15 cellular contexts compared by ENCODE assay signal in the genomic region with DNA sequence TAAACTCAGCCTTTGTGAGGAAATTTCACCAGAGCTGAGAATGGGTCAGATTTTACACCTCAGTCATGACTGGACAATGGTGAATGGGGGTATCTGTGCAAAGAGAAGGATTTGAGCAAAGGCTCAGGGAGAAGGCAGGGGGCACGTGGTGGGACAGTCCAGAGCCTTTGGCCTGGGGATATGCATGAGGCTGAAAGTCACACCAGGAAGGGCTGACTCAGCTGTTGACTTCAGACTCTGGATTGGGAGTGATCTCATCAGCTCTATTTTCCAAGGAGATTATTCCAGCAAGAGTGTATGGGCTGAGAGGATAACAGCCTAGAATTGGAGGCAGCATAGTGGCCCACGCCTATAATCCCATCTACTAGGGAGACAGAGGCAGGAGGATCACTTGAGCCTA. TPM values are rescaled to one million over a fixed set of nuclear protein-coding genes. Genes with fewer than 3 reads are reported as not detected.
A peak's percentile ranks its signal among the peaks of the same experiment; 100 is the strongest.
DNase-seq lines count a peak whose midpoint lies in the region; ATAC-seq, FAIRE-seq and TF ChIP-seq lines count a peak whose summit lies in the region.
"Had no signal": no experiment of that assay in that cellular context is flagged by ENCODE, and none has a peak within 500 bp of the region (broad histone marks: within the 10 kb centered on the region; RNA-seq: fewer than 3 reads in every experiment).

No MANE protein-coding gene starts in this region.

- H3K4me3 ChIP-seq in breast epithelium (no peak overlapping the region), heart right ventricle (no peak overlapping the region)
- H3K4me3 ChIP-seq: upper lobe of left lung had no signal

- no TSS peak for BruUV-seq in MCF 10A (replicated peaks; lab: Mats Ljungman, UMichigan)

- ATAC-seq in heart right ventricle, result peak in 7 of 8 donors; percentile 33 to 78 (median 56)
- no peak for ATAC-seq in activated CD4-positive, alpha-beta T cell treated with anti-CD3 and anti-CD28 coated beads for 36 hours

- no peak overlapping the region for H3K27ac Mint-ChIP-seq in MCF 10A (ENCODE audit: low read depth, unreplicated experiment)
- H3K27ac Mint-ChIP-seq in activated CD4-positive, alpha-beta T cell treated with anti-CD3 and anti-CD28 coated beads for 36 hours, result no peak overlapping the region

- TF ChIP-seq CTCF in MCF 10A (IDR thresholded peaks at IDR 0.05; ENCODE audit: unreplicated experiment) (no peak), breast epithelium (IDR thresholded peaks at IDR 0.05) (no peak), heart right ventricle (IDR thresholded peaks at IDR 0.05) (no peak)

- no peaks in the 10 kb centered on the region for H3K9me3 Mint-ChIP-seq in MCF 10A (ENCODE audit: unreplicated experiment)
- no peaks in the 10 kb centered on the region for H3K9me3 Mint-ChIP-seq in activated CD4-positive, alpha-beta T cell treated with anti-CD3 and anti-CD28 coated beads for 36 hours (ENCODE audit: low read depth)

- H3K9me3 ChIP-seq in breast epithelium (no peaks in the 10 kb centered on the region), heart right ventricle (peaks cover 0 to 15% (median 3%) of the 10 kb centered on the region in 11 donors)
- H3K9me3 ChIP-seq: Caco-2, upper lobe of left lung had no signal

- peaks cover 6% of the 10 kb centered on the region for H3K27me3 Mint-ChIP-seq in MCF 10A (ENCODE audit: insufficient read depth, unreplicated experiment)
- H3K27me3 Mint-ChIP-seq in activated CD4-positive, alpha-beta T cell treated with anti-CD3 and anti-CD28 coated beads for 36 hours, result peaks cover 2% of the 10 kb centered on the region

- intact Hi-C loops in MCF 10A (cut with micrococcal nuclease) (no loop called here), breast epithelium (cut with DNase I; ENCODE audit: low total_unique reads) (loop anchor here (2.0 kb wide), 1 partner anchor 53 kb away; no protein-coding TSS in a partner anchor), heart right ventricle (cut with DNase I) (no loop called here)
- intact Hi-C loops in activated CD4-positive, alpha-beta T cell treated with anti-CD3 and anti-CD28 coated beads for 36 hours (cut with DNase I, micrococcal nuclease), result no loop called here

- H3K4me1 ChIP-seq in breast epithelium, result no peaks in the 10 kb centered on the region
- H3K4me1 ChIP-seq in heart right ventricle, result peaks cover 0 to 39% (median 6%) of the 10 kb centered on the region in 9 donors
- H3K4me1 ChIP-seq: Caco-2 had no signal

- 62 to 65% methylated on average over 2 of the region's 2 CpGs for WGBS in heart right ventricle, 2 donors

- H3K36me3 ChIP-seq in breast epithelium (no peaks in the 10 kb centered on the region), heart right ventricle (no peaks in the 10 kb centered on the region)
- H3K36me3 ChIP-seq: upper lobe of left lung had no signal

- peaks cover 5% of the 10 kb centered on the region for H3K4me1 Mint-ChIP-seq in MCF 10A (ENCODE audit: insufficient read depth, unreplicated experiment)
- peaks cover 8% of the 10 kb centered on the region for H3K4me1 Mint-ChIP-seq in activated CD4-positive, alpha-beta T cell treated with anti-CD3 and anti-CD28 coated beads for 36 hours

- no peak overlapping the region for H3K27ac ChIP-seq in breast epithelium
- no peak overlapping the region for H3K27ac ChIP-seq in heart right ventricle
- H3K27ac ChIP-seq: upper lobe of left lung had no signal

- CTCF ChIA-PET in MCF 10A (lab: Yijun Ruan, JAX), result interaction anchor here (1.1 to 1.6 kb wide), 2 partner anchors 34 to 725 kb away, joined by 3 to 5 read pairs; no protein-coding TSS in a partner anchor
- CTCF ChIA-PET in activated CD4-positive, alpha-beta T cell treated with anti-CD3 and anti-CD28 coated beads for 36 hours (lab: Charles Lee), result interaction anchor here (0.6 kb wide), 1 partner anchor 1502 kb away, joined by 3 read pairs; no protein-coding TSS in a partner anchor

- H3K27me3 ChIP-seq in breast epithelium (no peaks in the 10 kb centered on the region), heart right ventricle (no peaks in the 10 kb centered on the region)
- H3K27me3 ChIP-seq: upper lobe of left lung had no signal

- no peak for TF ChIP-seq POLR2A in breast epithelium (IDR thresholded peaks at IDR 0.05)

- H3K36me3 Mint-ChIP-seq in MCF 10A (ENCODE audit: insufficient read depth, unreplicated experiment), result no peaks in the 10 kb centered on the region
- no peaks in the 10 kb centered on the region for H3K36me3 Mint-ChIP-seq in activated CD4-positive, alpha-beta T cell treated with anti-CD3 and anti-CD28 coated beads for 36 hours (ENCODE audit: low read depth)

- no peak for FAIRE-seq in urothelium cell line (lab: Jason Lieb, UNC)
- FAIRE-seq: A204.1, colon had no signal

- DNase-seq in MCF 10A (ENCODE audit: unreplicated experiment) (peak; percentile 18), breast epithelium (ENCODE audit: low spot score in 2 of 2) (no peak), astrocyte of the hippocampus (ENCODE audit: low read depth, low spot score) (peak; percentile 23), heart right ventricle (no peak), urothelium cell line (ENCODE audit: low spot score) (peak; percentile 27), NCI-H187 treated with DMSO at 0.1 percent for 48 hours (lab: John Stamatoyannopoulos, UW) (no peak)
- no peak for DNase-seq in activated effector memory CD4-positive, alpha-beta T cell treated with Interleukin-2 at 50 U/mL for 16 hours
- DNase-seq in activated CD4-positive, alpha-beta T cell treated with anti-CD3 and anti-CD28 coated beads for 36 hours, result no peak
- DNase-seq: activated CD4-positive, alpha-beta T cell treated with anti-CD3 and anti-CD28 coated beads for 48 hours; Caco-2; glutamatergic neuron; T-helper 2 cell; upper lobe of left lung had no signal

- H3K4me3 Mint-ChIP-seq in MCF 10A (ENCODE audit: unreplicated experiment), result no peak overlapping the region
- no peak overlapping the region for H3K4me3 Mint-ChIP-seq in activated CD4-positive, alpha-beta T cell treated with anti-CD3 and anti-CD28 coated beads for 36 hours

- POLR2A ChIA-PET in MCF 10A (lab: Yijun Ruan, JAX), result interaction anchor here (0.6 kb wide), 1 partner anchor 245 kb away, joined by 3 read pairs; no protein-coding TSS in a partner anchor
- POLR2A ChIA-PET in activated CD4-positive, alpha-beta T cell treated with anti-CD3 and anti-CD28 coated beads for 36 hours (lab: Charles Lee), result no interaction called here

RNA-seq across cellular contexts. Expression of a gene that starts 53.6 kb away (rescaled TPM):
- total RNA-seq in MCF 10A (2022) (not detected in 2 replicates), breast epithelium (under 1 TPM in 2 of 3 donors, not detected in 1; 0.16 to 0.29 TPM), heart right ventricle (under 1 TPM in 1 of 10 donors, not detected in 9; 0.06 TPM)
- polyA plus RNA-seq in heart right ventricle, result not detected
- total RNA-seq in activated CD4-positive, alpha-beta T cell treated with anti-CD3 and anti-CD28 coated beads for 36 hours, result under 1 TPM in 1 of 2 experiments, not detected in 1; 0.11 TPM

Comparison
In these comparisons a context has a peak if more than half of its experiments do, and no peak if none do; other contexts are left out.
1. DNase-seq: peak in MCF 10A (single experiment), astrocyte of the hippocampus (single experiment) and urothelium cell line (single experiment); none in breast epithelium (0 of 2), heart right ventricle (0 of 2), activated effector memory CD4-positive, alpha-beta T cell treated with Interleukin-2 at 50 U/mL for 16 hours (single experiment), NCI-H187 treated with DMSO at 0.1 percent for 48 hours (single experiment) and activated CD4-positive, alpha-beta T cell treated with anti-CD3 and anti-CD28 coated beads for 36 hours (single experiment).